ENCODE assay signal across 24 cellular contexts in genomic region chr17:57794841-57795240, GRCh38. TPM values are rescaled to one million over a fixed set of nuclear protein-coding genes. Genes with fewer than 3 reads are reported as not detected.
DNase-seq lines count a peak whose midpoint lies in the region; ATAC-seq, FAIRE-seq and TF ChIP-seq lines count a peak whose summit lies in the region.
"Had no signal": no experiment of that assay in that cellular context is flagged by ENCODE, and none has a peak within 500 bp of the region (broad histone marks: within the 10 kb centered on the region; RNA-seq: fewer than 3 reads in every experiment).

No MANE protein-coding gene starts in this region.

- H3K79me2 ChIP-seq in HepG2 (ENCODE audit: insufficient read depth, low read length) (no peaks in the 10 kb centered on the region), DND-41 (ENCODE audit: insufficient read depth, low read length) (no peaks in the 10 kb centered on the region)

- H3K27me3 ChIP-seq in HepG2 (ENCODE audit: control insufficient read depth in 1 of 2, insufficient read depth in 2 of 2, low read length in 2 of 2), result peaks cover 1 to 21% of the 10 kb centered on the region in 2 experiments; a peak in 3 of 5 replicates
- H3K27me3 ChIP-seq in right lobe of liver, result no peaks in the 10 kb centered on the region
- peaks cover 8% of the 10 kb centered on the region for H3K27me3 ChIP-seq in DND-41 (ENCODE audit: insufficient read depth, low read length, poor library complexity)
- H3K27me3 ChIP-seq: BE2C; BLaER1 treated with 17β-estradiol and CSF1 and Interleukin-3, amounts not matched to agents 10 nM and 100 nM had no signal

- H3K4me2 ChIP-seq in HepG2 (ENCODE audit: low read depth, low read length) (no peak overlapping the region), DND-41 (ENCODE audit: insufficient read depth, low read length) (no peak overlapping the region)
- H3K4me2 ChIP-seq: BLaER1 treated with 17β-estradiol and CSF1 and Interleukin-3, amounts not matched to agents 10 nM and 100 nM had no signal

- CTCF ChIA-PET in HepG2 (lab: Yijun Ruan, JAX; ENCODE audit: low intra/inter-chr PET ratio, low total read pairs), result no interaction called here

- peak; percentile 37 for FAIRE-seq in HepG2 (lab: Jason Lieb, UNC)
- no peak for FAIRE-seq in kidney (lab: Jason Lieb, UNC)
- FAIRE-seq: D721Med, GM12891, GM18507, H54 had no signal

- H2AFZ ChIP-seq in HepG2 (ENCODE audit: low read length), result no peak overlapping the region
- H2AFZ ChIP-seq in DND-41 (ENCODE audit: low read depth, low read length), result no peak overlapping the region

- H3K27ac ChIP-seq in HepG2 (ENCODE audit: extremely low read length, insufficient read depth, low read length) (no peak overlapping the region), right lobe of liver (no peak overlapping the region), DND-41 (ENCODE audit: low read length) (no peak overlapping the region), kidney (ENCODE audit: low read depth in 2 of 2, low read length in 2 of 2) (no peak overlapping the region)
- H3K27ac ChIP-seq: 22Rv1; BLaER1 treated with 17β-estradiol and CSF1 and Interleukin-3, amounts not matched to agents 10 nM and 100 nM had no signal

- H3K9ac ChIP-seq in HepG2 (ENCODE audit: insufficient read depth, low read depth, low read length), result no peak overlapping the region
- no peak overlapping the region for H3K9ac ChIP-seq in DND-41 (ENCODE audit: low read depth, low read length)
- no peak overlapping the region for H3K9ac ChIP-seq in kidney (ENCODE audit: low read length in 2 of 2)
- H3K9ac ChIP-seq: BLaER1 treated with 17β-estradiol and CSF1 and Interleukin-3, amounts not matched to agents 10 nM and 100 nM had no signal

- no peaks in the 10 kb centered on the region for H3K4me1 Mint-ChIP-seq in central memory CD8-positive, alpha-beta T cell
- H3K4me1 Mint-ChIP-seq: CD14-positive monocyte had no signal

- no peaks in the 10 kb centered on the region for H3K9me3 Mint-ChIP-seq in central memory CD8-positive, alpha-beta T cell
- H3K9me3 Mint-ChIP-seq: CD8-positive, alpha-beta memory T cell had no signal

- intact Hi-C loops in HepG2 (cut with micrococcal nuclease; ENCODE audit: unreplicated experiment) (no loop called here), right lobe of liver (cut with DNase I) (no loop called here), kidney (cut with DNase I) (no loop called here)

- H3K27me3 Mint-ChIP-seq in central memory CD8-positive, alpha-beta T cell, result peaks cover 31% of the 10 kb centered on the region

- 11% methylated on average over 2 of the region's 2 CpGs for WGBS in HepG2 (ENCODE audit: low lambda C conversion rate)
- WGBS in right lobe of liver (ENCODE audit: insufficient coverage, low coverage, low lambda C conversion rate, missing lambda C conversion rate), result 46% methylated on average over 2 of the region's 2 CpGs

- H4K20me1 ChIP-seq in HepG2 (ENCODE audit: insufficient read depth, low read length) (no peaks in the 10 kb centered on the region), DND-41 (ENCODE audit: insufficient read depth, low read length) (no peaks in the 10 kb centered on the region)
- H4K20me1 ChIP-seq: BLaER1 treated with 17β-estradiol and CSF1 and Interleukin-3, amounts not matched to agents 10 nM and 100 nM had no signal

- no peak overlapping the region for H3K4me3 Mint-ChIP-seq in central memory CD8-positive, alpha-beta T cell
- H3K4me3 Mint-ChIP-seq: CD8-positive, alpha-beta memory T cell had no signal

- no peak overlapping the region for H3K4me3 ChIP-seq in HepG2 (replicated peaks in 1 of 3; ENCODE audit: insufficient read depth in 1 of 3, low read depth in 2 of 3, low read length in 3 of 3)
- H3K4me3 ChIP-seq in right lobe of liver, result no peak overlapping the region
- H3K4me3 ChIP-seq in DND-41 (ENCODE audit: low read depth in 1 of 2, low read length in 2 of 2), result no peak overlapping the region
- H3K4me3 ChIP-seq in kidney (ENCODE audit: low read length in 2 of 2), result no peak overlapping the region
- H3K4me3 ChIP-seq: BLaER1 treated with 17β-estradiol and CSF1 and Interleukin-3, amounts not matched to agents 10 nM and 100 nM; HAP-1 had no signal

- no TSS peak for BruUV-seq in HepG2 (replicated peaks; lab: Mats Ljungman, UMichigan)

- H3K36me3 Mint-ChIP-seq in central memory CD8-positive, alpha-beta T cell (ENCODE audit: insufficient read depth), result peaks cover 1% of the 10 kb centered on the region
- H3K36me3 Mint-ChIP-seq: CD14-positive monocyte had no signal

- H3K9me3 ChIP-seq in HepG2 (ENCODE audit: low read length) (no peaks in the 10 kb centered on the region), right lobe of liver (no peaks in the 10 kb centered on the region), DND-41 (ENCODE audit: insufficient read depth, low read length, severe bottlenecking) (no peaks in the 10 kb centered on the region), kidney (ENCODE audit: control insufficient read depth in 1 of 2, low read length in 2 of 2) (no peaks in the 10 kb centered on the region)
- H3K9me3 ChIP-seq: BE2C, HAP-1 had no signal

- no peak for TF ChIP-seq RAD21 in HepG2 (CRISPR knock-in tag; IDR thresholded peaks at IDR 0.05)

- POLR2A ChIA-PET in HepG2 (lab: Yijun Ruan, JAX), result no interaction called here

- ATAC-seq in HepG2, result no peak
- no peak for ATAC-seq in right lobe of liver
- ATAC-seq in DND-41 (ENCODE audit: insufficient read depth, low read depth), result peak; percentile 40; the same call in 1 of the 3 replicates
- ATAC-seq in central memory CD8-positive, alpha-beta T cell (replicated peaks; ENCODE audit: extremely low read depth, poor library complexity, severe bottlenecking), result no peak

- H3K27ac Mint-ChIP-seq in central memory CD8-positive, alpha-beta T cell (ENCODE audit: low read depth), result peak overlapping the region; percentile 3
- H3K27ac Mint-ChIP-seq: CD14-positive monocyte had no signal

- H3K4me1 ChIP-seq in HepG2 (ENCODE audit: insufficient read depth, low read length) (no peaks in the 10 kb centered on the region), right lobe of liver (no peaks in the 10 kb centered on the region), DND-41 (ENCODE audit: insufficient read depth, low read length) (no peaks in the 10 kb centered on the region), kidney (ENCODE audit: control insufficient read depth in 1 of 2, insufficient read depth in 1 of 2, low read depth in 1 of 2, low read length in 2 of 2) (no peaks in the 10 kb centered on the region)
- H3K4me1 ChIP-seq: BE2C; BLaER1 treated with 17β-estradiol and CSF1 and Interleukin-3, amounts not matched to agents 10 nM and 100 nM; HAP-1 had no signal

- DNase-seq in HepG2 (ENCODE audit: low spot score), result no peak
- DNase-seq in right lobe of liver, result no peak
- DNase-seq in DND-41, result no peak
- no peak for DNase-seq in central memory CD8-positive, alpha-beta T cell (ENCODE audit: low spot score in 2 of 2)
- no peak for DNase-seq in NCI-H82 (lab: John Stamatoyannopoulos, UW)
- DNase-seq in kidney, result no peak
- DNase-seq: ACHN; AML-193; BE2C; CD8-positive, alpha-beta memory T cell; DMS 273 treated with DMSO at 0.1 percent for 48 hours; DMS79; GF-D8; GOT3 had no signal

- TF ChIP-seq EP300 in HepG2 (IDR thresholded peaks at IDR 0.05; ENCODE audit: low read depth in 2 of 2, low read length in 2 of 2) (no peak), HepG2 (CRISPR knock-in tag; IDR thresholded peaks at IDR 0.05; ENCODE audit: borderline replicate concordance) (no peak)

- TF ChIP-seq CTCF in HepG2 (CRISPR knock-in tag; IDR thresholded peaks at IDR 0.05) (no peak), right lobe of liver (IDR thresholded peaks at IDR 0.05) (no peak), DND-41 (IDR thresholded peaks at IDR 0.05; ENCODE audit: borderline replicate concordance, extremely low read depth, low read length, poor library complexity, severe bottlenecking) (no peak), kidney (IDR thresholded peaks at IDR 0.05; ENCODE audit: borderline replicate concordance, extremely low read depth, insufficient read depth) (no peak)

- no peaks in the 10 kb centered on the region for H3K36me3 ChIP-seq in HepG2 (replicated peaks in 1 of 2; ENCODE audit: control insufficient read depth in 1 of 2, insufficient read depth in 2 of 2, low read length in 2 of 2)
- H3K36me3 ChIP-seq in right lobe of liver, result no peaks in the 10 kb centered on the region
- H3K36me3 ChIP-seq in DND-41 (ENCODE audit: insufficient read depth, low read length), result no peaks in the 10 kb centered on the region
- no peaks in the 10 kb centered on the region for H3K36me3 ChIP-seq in kidney (ENCODE audit: control insufficient read depth in 1 of 2, insufficient read depth in 2 of 2, low read length in 2 of 2)
- H3K36me3 ChIP-seq: BE2C; BLaER1 treated with 17β-estradiol and CSF1 and Interleukin-3, amounts not matched to agents 10 nM and 100 nM; HAP-1 had no signal

- in situ Hi-C loops in HepG2 (cut with HindIII; ENCODE audit: extremely low pct_ligation_motif_present, low pct_unique_long_range_greater_than_20kb), result no loop called here

- TF ChIP-seq POLR2A in HepG2 (IDR thresholded peaks at IDR 0.05; ENCODE audit: insufficient read depth in 1 of 2, low read depth in 2 of 2, low read length in 2 of 2) (no peak), right lobe of liver (IDR thresholded peaks at IDR 0.05) (no peak)

RNA-seq across cellular contexts. Expression of gene CCDC182, which starts 49.7 kb away (rescaled TPM):
- total RNA-seq in HepG2 (2016; rRNA removed; fragmentation: Illumina TruSeq; extraction: Trizol) (not detected in 2 replicates), right lobe of liver (not detected), kidney (not detected)
- not detected in 2 replicates for total RNA-seq in HepG2 (2016; cell fraction: cytosol; rRNA removed; fragmentation: Illumina TruSeq; extraction: Trizol; ENCODE audit: low read depth)
- not detected in 2 replicates for total RNA-seq in HepG2 (2016; cell fraction: insoluble cytoplasmic fraction; rRNA removed; fragmentation: Illumina TruSeq; extraction: Trizol)
- not detected in 2 replicates for total RNA-seq in HepG2 (2016; cell fraction: membrane; rRNA removed; fragmentation: Illumina TruSeq; extraction: Trizol)
- not detected in 2 replicates for total RNA-seq in HepG2 (2016; cell fraction: nucleus; rRNA removed; fragmentation: Illumina TruSeq; extraction: Trizol)
- polyA plus RNA-seq in HepG2 (2011; rRNA removed) (not detected in 2 replicates), kidney (ENCODE audit: insufficient read depth, low read depth, low replicate concordance) (not detected)
- not detected in 2 replicates for polyA plus RNA-seq in HepG2 (2011; cell fraction: cytosol; rRNA removed)
- not detected in 2 replicates for polyA plus RNA-seq in HepG2 (2011; cell fraction: nucleus; rRNA removed)
- not detected in 2 replicates for polyA plus RNA-seq in HepG2 (2012)
- polyA plus RNA-seq in HepG2 (2016; cell fraction: cytosol; fragmentation: Illumina TruSeq; extraction: Trizol; ENCODE audit: low read depth), result not detected in 2 replicates
- not detected in 2 replicates for polyA plus RNA-seq in HepG2 (2016; cell fraction: insoluble cytoplasmic fraction; fragmentation: Illumina TruSeq; extraction: Trizol; ENCODE audit: low read depth)
- polyA plus RNA-seq in HepG2 (2016; cell fraction: membrane; fragmentation: Illumina TruSeq; extraction: Trizol; ENCODE audit: low read depth), result not detected in 2 replicates
- not detected in 2 replicates for polyA plus RNA-seq in HepG2 (2016; cell fraction: nucleus; fragmentation: Illumina TruSeq; extraction: Trizol; ENCODE audit: insufficient read depth, low read depth)
- not detected in 2 replicates for polyA minus RNA-seq in HepG2 (2011; rRNA and poly(A)+ RNA removed; ENCODE audit: low replicate concordance)
- not detected in 2 replicates for polyA minus RNA-seq in HepG2 (2011; cell fraction: cytosol; rRNA and poly(A)+ RNA removed)
- polyA minus RNA-seq in HepG2 (2011; cell fraction: nucleus; rRNA and poly(A)+ RNA removed), result not detected in 2 replicates
- total RNA-seq: CD8-positive, alpha-beta memory T cell; Daoy; G401 had no signal
- polyA plus RNA-seq: CD14-positive monocyte; CD8-positive, alpha-beta memory T cell had no signal

RNA-seq across cellular contexts. Expression of gene MRPS23, which starts 55.0 kb away (rescaled TPM):
- total RNA-seq in HepG2 (2016; rRNA removed; fragmentation: Illumina TruSeq; extraction: Trizol) (181 and 283 TPM in 2 replicates), right lobe of liver (10 to 100 TPM; 13.0 to 23.0 (median 15.2) TPM), kidney (40.2 TPM)
- 33.9 and 36.7 TPM in 2 replicates for total RNA-seq in HepG2 (2016; cell fraction: cytosol; rRNA removed; fragmentation: Illumina TruSeq; extraction: Trizol; ENCODE audit: low read depth)
- total RNA-seq in HepG2 (2016; cell fraction: insoluble cytoplasmic fraction; rRNA removed; fragmentation: Illumina TruSeq; extraction: Trizol), result 189 and 325 TPM in 2 replicates
- 47.2 and 48.2 TPM in 2 replicates for total RNA-seq in HepG2 (2016; cell fraction: membrane; rRNA removed; fragmentation: Illumina TruSeq; extraction: Trizol)
- total RNA-seq in HepG2 (2016; cell fraction: nucleus; rRNA removed; fragmentation: Illumina TruSeq; extraction: Trizol), result 63.9 and 73.7 TPM in 2 replicates
- polyA plus RNA-seq in HepG2 (2011; rRNA removed) (61.6 and 63.2 TPM in 2 replicates), kidney (ENCODE audit: insufficient read depth, low read depth, low replicate concordance) (75.3 TPM)
- 68.3 and 71.0 TPM in 2 replicates for polyA plus RNA-seq in HepG2 (2011; cell fraction: cytosol; rRNA removed)
- 11.6 and 14.2 TPM in 2 replicates for polyA plus RNA-seq in HepG2 (2011; cell fraction: nucleus; rRNA removed)
- polyA plus RNA-seq in HepG2 (2012), result 78.3 and 78.8 TPM in 2 replicates
- 26.6 and 30.8 TPM in 2 replicates for polyA plus RNA-seq in HepG2 (2016; cell fraction: cytosol; fragmentation: Illumina TruSeq; extraction: Trizol; ENCODE audit: low read depth)
- 249 and 259 TPM in 2 replicates for polyA plus RNA-seq in HepG2 (2016; cell fraction: insoluble cytoplasmic fraction; fragmentation: Illumina TruSeq; extraction: Trizol; ENCODE audit: low read depth)
- 32.0 and 32.5 TPM in 2 replicates for polyA plus RNA-seq in HepG2 (2016; cell fraction: membrane; fragmentation: Illumina TruSeq; extraction: Trizol; ENCODE audit: low read depth)
- polyA plus RNA-seq in HepG2 (2016; cell fraction: nucleus; fragmentation: Illumina TruSeq; extraction: Trizol; ENCODE audit: insufficient read depth, low read depth), result 75.9 and 84.0 TPM in 2 replicates
- polyA minus RNA-seq in HepG2 (2011; rRNA and poly(A)+ RNA removed; ENCODE audit: low replicate concordance), result 47.3 and 53.2 TPM in 2 replicates
- polyA minus RNA-seq in HepG2 (2011; cell fraction: cytosol; rRNA and poly(A)+ RNA removed), result 28.0 and 33.9 TPM in 2 replicates
- 17.3 and 18.9 TPM in 2 replicates for polyA minus RNA-seq in HepG2 (2011; cell fraction: nucleus; rRNA and poly(A)+ RNA removed)
